In genomic region chr1:93846929-93847810, GRCh38 we compare ENCODE assay signal across 1 cellular context.
A peak's percentile ranks its signal among the peaks of the same experiment; 100 is the strongest.
TF ChIP-seq lines count a peak whose summit lies in the region.

No MANE protein-coding gene starts in this region.

TF ChIP-seq in K562, 482 proteins besides CTCF, POLR2A, EP300 and RAD21 (continued from another document and continues in another):
- TF ChIP-seq ZNF280B (CRISPR knock-in tag; IDR thresholded peaks at IDR 0.05) (no peak), DLX4 (CRISPR knock-in tag; IDR thresholded peaks at IDR 0.05) (no peak), STAG1 (CRISPR knock-in tag; IDR thresholded peaks at IDR 0.05; ENCODE audit: borderline replicate concordance) (no peak), ARID3B (CRISPR knock-in tag; IDR thresholded peaks at IDR 0.05; ENCODE audit: borderline replicate concordance) (no peak), BMI1 (IDR thresholded peaks at IDR 0.05; ENCODE audit: low read length) (no peak), MTA1 (IDR thresholded peaks at IDR 0.05; ENCODE audit: borderline replicate concordance) (no peak), FOXK1 (CRISPR knock-in tag; IDR thresholded peaks at IDR 0.05; ENCODE audit: borderline replicate concordance) (no peak), KLF6 (CRISPR knock-in tag; IDR thresholded peaks at IDR 0.05; ENCODE audit: borderline replicate concordance) (no peak), REST (CRISPR knock-in tag; IDR thresholded peaks at IDR 0.05; ENCODE audit: low read depth) (no peak), HES1 (IDR thresholded peaks at IDR 0.05; ENCODE audit: low read depth) (no peak), THRA (IDR thresholded peaks at IDR 0.05) (no peak), ZNF561 (CRISPR knock-in tag; conservative IDR thresholded peaks at IDR 0.05) (no peak), NFXL1 (CRISPR knock-in tag; IDR thresholded peaks at IDR 0.05) (no peak), ZEB2 (IDR thresholded peaks at IDR 0.05) (no peak), MIER1 (IDR thresholded peaks at IDR 0.05; ENCODE audit: low read depth) (no peak), HLTF (IDR thresholded peaks at IDR 0.05) (peak; percentile 89; the same call in 1 of the 2 replicates), ZNF239 (CRISPR knock-in tag; IDR thresholded peaks at IDR 0.05) (no peak), CTBP1 (IDR thresholded peaks at IDR 0.05; ENCODE audit: borderline replicate concordance) (peak; percentile 95), KDM5B (IDR thresholded peaks at IDR 0.05; ENCODE audit: insufficient replicate concordance, low read depth, low read length) (no peak), MBD1 (CRISPR knock-in tag; IDR thresholded peaks at IDR 0.05) (no peak), ATF1 (CRISPR knock-in tag; IDR thresholded peaks at IDR 0.05) (0 out of 2 replicates have a peak, but pooled peaks have one; percentile 8), ATF1 (tag; IDR thresholded peaks at IDR 0.05) (0 out of 2 replicates have a peak, but pooled peaks have one; percentile 64), TARDBP (IDR thresholded peaks at IDR 0.05) (peak; percentile 77; the same call in 1 of the 2 replicates), AFF4 (CRISPR knock-in tag; IDR thresholded peaks at IDR 0.05) (peak; percentile 7; the same call in 1 of the 2 replicates), ELK3 (CRISPR knock-in tag; IDR thresholded peaks at IDR 0.05) (no peak), MCM7 (IDR thresholded peaks at IDR 0.05) (no peak), TFAP4 (CRISPR knock-in tag; IDR thresholded peaks at IDR 0.05; ENCODE audit: borderline replicate concordance) (peak; percentile 81), DACH1 (IDR thresholded peaks at IDR 0.05; ENCODE audit: partially characterized antibody) (no peak), HDAC2 (IDR thresholded peaks at IDR 0.05) (peak; percentile 46; the same call in 1 of the 2 replicates), HMBOX1 (IDR thresholded peaks at IDR 0.05) (no peak), SIN3A (IDR thresholded peaks at IDR 0.05; ENCODE audit: borderline replicate concordance in 2 of 2, control insufficient read depth in 1 of 2, low read depth in 2 of 2, low read length in 2 of 2) (peak in 1 of 2 experiments; percentile 71; a peak in 2 of 4 replicates), HMG20A (CRISPR knock-in tag; conservative IDR thresholded peaks at IDR 0.05) (no peak), CGGBP1 (CRISPR knock-in tag; IDR thresholded peaks at IDR 0.05) (no peak), GTF2E2 (tag; IDR thresholded peaks at IDR 0.05) (no peak), OTX1 (CRISPR knock-in tag; IDR thresholded peaks at IDR 0.05) (no peak), ATF6 (CRISPR knock-in tag; IDR thresholded peaks at IDR 0.05) (no peak), ZNF354B (CRISPR knock-in tag; IDR thresholded peaks at IDR 0.05) (no peak), SMARCB1 (IDR thresholded peaks at IDR 0.05; ENCODE audit: insufficient read length, low read depth) (no peak), NFYB (IDR thresholded peaks at IDR 0.05; ENCODE audit: extremely low read depth, insufficient read length) (no peak), NFRKB (IDR thresholded peaks at IDR 0.05; ENCODE audit: low read depth) (no peak)
